Comparison of ENCODE assay signal across 22 cellular contexts in the genomic region with DNA sequence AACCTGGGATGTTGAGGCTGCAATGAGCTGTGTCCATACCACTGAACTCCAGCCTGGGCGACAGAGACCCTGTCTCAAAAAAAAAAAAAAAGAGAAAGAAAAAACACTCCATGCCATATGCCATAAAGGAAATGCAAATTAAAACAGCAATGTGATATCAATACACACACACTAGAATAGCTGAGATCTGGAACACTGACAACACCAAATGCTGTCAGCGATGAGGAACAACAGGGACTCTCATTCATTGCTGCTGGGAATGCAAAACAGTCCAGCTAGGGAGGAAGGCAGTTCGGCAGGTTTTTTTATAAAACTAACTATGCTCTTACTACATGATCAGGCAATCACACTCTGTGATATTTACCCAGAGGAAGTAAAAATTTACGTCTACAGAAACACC. TPM values are rescaled to one million over a fixed set of nuclear protein-coding genes. Genes with fewer than 3 reads are reported as not detected.
DNase-seq lines count a peak whose midpoint lies in the region; ATAC-seq and TF ChIP-seq lines count a peak whose summit lies in the region.
"Had no signal": no experiment of that assay in that cellular context is flagged by ENCODE, and none has a peak within 500 bp of the region (broad histone marks: within the 10 kb centered on the region; RNA-seq: fewer than 3 reads in every experiment).

No MANE protein-coding gene starts in this region.

- no peaks in the 10 kb centered on the region for H4K20me1 ChIP-seq in OCI-LY7 (ENCODE audit: insufficient read depth, low read length)

- H3K27me3 Mint-ChIP-seq in type B pancreatic cell: no peaks in the 10 kb centered on the region
- H3K27me3 Mint-ChIP-seq: activated CD4-positive, alpha-beta memory T cell treated with anti-CD3 and anti-CD28 coated beads, Interleukin-2, amount 10 ng/mL, durations not matched to agents 7 days and 5 days; memory B cell had no signal

- peak; percentile 25 for DNase-seq in NCI-H510A treated with DMSO at 0.1 percent for 48 hours (lab: John Stamatoyannopoulos, UW)
- DNase-seq in NCI-H510A (lab: John Stamatoyannopoulos, UW): no peak
- no peak for DNase-seq in OCI-LY7 (ENCODE audit: low spot score)
- DNase-seq in left colon: no peak
- no peak for DNase-seq in type B pancreatic cell (ENCODE audit: extremely low spot score, unreplicated experiment)
- DNase-seq in activated naive CD4-positive, alpha-beta T cell treated with anti-CD3 and anti-CD28 coated beads, Interleukin-2, amount 50 U/mL, for 16 hours: no peak
- no peak for DNase-seq in NCI-H2081 (lab: John Stamatoyannopoulos, UW)
- DNase-seq: activated CD4-positive, alpha-beta memory T cell treated with anti-CD3 and anti-CD28 coated beads, Interleukin-2, amount 10 ng/mL, durations not matched to agents 7 days and 5 days; activated CD4-positive, CD25-positive, alpha-beta regulatory T cell treated with anti-CD3 and anti-CD28 coated beads, Interleukin-2, amount 50 U/mL, for 72 hours; AML-193; DND-41; glutamatergic neuron; H7; Karpas-422; kidney glomerular epithelial cell; MV-4-11; ovary; PC-9; Right ventricle myocardium superior; SW 1271 had no signal

- H3K36me3 ChIP-seq in OCI-LY7 (ENCODE audit: insufficient read depth, low read length): no peaks in the 10 kb centered on the region
- H3K36me3 ChIP-seq: ovary had no signal

- H3K27ac Mint-ChIP-seq in type B pancreatic cell: peak overlapping the region; percentile 32
- H3K27ac Mint-ChIP-seq: activated CD4-positive, alpha-beta memory T cell treated with anti-CD3 and anti-CD28 coated beads, Interleukin-2, amount 10 ng/mL, durations not matched to agents 7 days and 5 days; memory B cell had no signal

- no TSS peak for BruUV-seq in OCI-LY7 (replicated peaks; lab: Mats Ljungman, UMichigan)

- H3K9me3 ChIP-seq in OCI-LY7 (ENCODE audit: low read length): no peaks in the 10 kb centered on the region
- H3K9me3 ChIP-seq: ovary had no signal

- POLR2A ChIA-PET in OCI-LY7 (lab: Charles Lee): interaction anchor here (0.7 to 1.9 kb wide), 4 partner anchors 10 to 193 kb away, joined by 3 to 7 read pairs (median 4); a partner anchor contains a TSS

- H3K4me3 Mint-ChIP-seq in type B pancreatic cell: no peak overlapping the region
- H3K4me3 Mint-ChIP-seq: activated CD4-positive, alpha-beta memory T cell treated with anti-CD3 and anti-CD28 coated beads, Interleukin-2, amount 10 ng/mL, durations not matched to agents 7 days and 5 days; memory B cell had no signal

- H3K4me1 ChIP-seq in OCI-LY7 (ENCODE audit: insufficient read depth, low read length, poor library complexity, severe bottlenecking): peaks cover 28% of the 10 kb centered on the region

- no peak overlapping the region for H2AFZ ChIP-seq in OCI-LY7 (ENCODE audit: low read length)
- H2AFZ ChIP-seq: PC-9 had no signal

- intact Hi-C loops in OCI-LY7 (cut with micrococcal nuclease; ENCODE audit: unreplicated experiment) (no loop called here), left colon (cut with DNase I, micrococcal nuclease) (no loop called here)

- CTCF ChIA-PET in OCI-LY7 (lab: Charles Lee; ENCODE audit: unreplicated experiment): interaction anchor here (0.8 kb wide), 1 partner anchor 10 kb away, joined by 4 read pairs; no protein-coding TSS in a partner anchor

- no peak for TF ChIP-seq CTCF in OCI-LY7 (conservative IDR thresholded peaks at IDR 0.05; ENCODE audit: low read length)
- TF ChIP-seq CTCF in type B pancreatic cell (conservative IDR thresholded peaks at IDR 0.05): no peak

- no peak overlapping the region for H3K27ac ChIP-seq in OCI-LY7 (ENCODE audit: low read depth, low read length, poor library complexity, severe bottlenecking)
- H3K27ac ChIP-seq: ovary, PC-9 had no signal

- no peaks in the 10 kb centered on the region for H3K9me3 Mint-ChIP-seq in type B pancreatic cell
- H3K9me3 Mint-ChIP-seq: activated CD4-positive, alpha-beta memory T cell treated with anti-CD3 and anti-CD28 coated beads, Interleukin-2, amount 10 ng/mL, durations not matched to agents 7 days and 5 days; memory B cell had no signal

- H3K4me2 ChIP-seq in OCI-LY7 (ENCODE audit: low read length): peak overlapping the region; percentile 40; the same call in 1 of the 2 replicates
- H3K4me2 ChIP-seq: PC-9 had no signal

- ATAC-seq in left colon (peak; percentile 2), HG03280 (IDR thresholded peaks at IDR 0.05; ENCODE audit: unreplicated experiment) (no peak)

- no peaks in the 10 kb centered on the region for H3K79me2 ChIP-seq in OCI-LY7 (ENCODE audit: insufficient read depth, low read depth, low read length)

- H3K36me3 Mint-ChIP-seq in type B pancreatic cell: no peaks in the 10 kb centered on the region
- H3K36me3 Mint-ChIP-seq: memory B cell had no signal

- H3K4me3 ChIP-seq in OCI-LY7 (ENCODE audit: low read depth, low read length, poor library complexity, severe bottlenecking): no peak overlapping the region
- H3K4me3 ChIP-seq: ovary, PC-9 had no signal

- peaks cover 15% of the 10 kb centered on the region for H3K4me1 Mint-ChIP-seq in type B pancreatic cell (ENCODE audit: unreplicated experiment)

- H3K9me2 ChIP-seq in OCI-LY7 (ENCODE audit: insufficient read depth, low read length): no peaks in the 10 kb centered on the region

RNA-seq across cellular contexts. Expression of a gene that starts 3.4 kb away (rescaled TPM):
- 4.0 and 7.0 TPM in 2 replicates for total RNA-seq in OCI-LY7 (2014; rRNA removed; shearing (Covaris generic))
- total RNA-seq in OCI-LY7 (2022): 6.8 and 7.9 TPM in 2 replicates
- 1 to 10 TPM; 4.6 to 4.9 TPM for total RNA-seq in left colon
- 6.7 and 9.6 TPM in 2 replicates for total RNA-seq in type B pancreatic cell (ENCODE audit: low replicate concordance)

RNA-seq across cellular contexts. Expression of a gene that starts 5.4 kb away (rescaled TPM):
- total RNA-seq in OCI-LY7 (2014; rRNA removed; shearing (Covaris generic)): 13.1 and 17.8 TPM in 2 replicates
- 25.0 and 25.8 TPM in 2 replicates for total RNA-seq in OCI-LY7 (2022)
- total RNA-seq in left colon: 10 to 100 TPM; 22.2 to 22.4 TPM
- total RNA-seq in type B pancreatic cell (ENCODE audit: low replicate concordance): 17.0 and 24.1 TPM in 2 replicates

RNA-seq across cellular contexts. Expression of a gene that starts 10.8 kb away (rescaled TPM):
- total RNA-seq in OCI-LY7 (2014; rRNA removed; shearing (Covaris generic)): 263 and 329 TPM in 2 replicates
- total RNA-seq in OCI-LY7 (2022) (213 and 228 TPM in 2 replicates), left colon (100 to 1,000 TPM; 136 to 158 TPM), type B pancreatic cell (ENCODE audit: low replicate concordance) (140 and 146 TPM in 2 replicates)
